ENCODE assay signal across 8 cellular contexts in genomic region chr16:2003827-2004641, GRCh38. TPM values are rescaled to one million over a fixed set of nuclear protein-coding genes. Genes with fewer than 3 reads are reported as not detected.
DNase-seq lines count a peak whose midpoint lies in the region; ATAC-seq, FAIRE-seq and TF ChIP-seq lines count a peak whose summit lies in the region.

No MANE protein-coding gene starts in this region.

- peaks cover 45% of the 10 kb centered on the region for H3K4me1 Mint-ChIP-seq in activated CD4-positive, alpha-beta memory T cell treated with anti-CD3 and anti-CD28 coated beads, Interleukin-2, amount 10 ng/mL, durations not matched to agents 7 days and 5 days

- no peaks in the 10 kb centered on the region for H3K9me3 Mint-ChIP-seq in activated CD4-positive, alpha-beta memory T cell treated with anti-CD3 and anti-CD28 coated beads, Interleukin-2, amount 10 ng/mL, durations not matched to agents 7 days and 5 days

- peak; percentile 64 for ATAC-seq in HG03565 (IDR thresholded peaks at IDR 0.05; ENCODE audit: unreplicated experiment)
- peak; percentile 89 for ATAC-seq in lung (ENCODE audit: insufficient read depth, low FRiP score)
- no peak for ATAC-seq in GM21619 (IDR thresholded peaks at IDR 0.05; ENCODE audit: unreplicated experiment)

- H3K27me3 ChIP-seq in lung (ENCODE audit: control insufficient read depth, insufficient read depth), result no peaks in the 10 kb centered on the region

- POLR2A ChIA-PET in activated CD4-positive, alpha-beta memory T cell treated with anti-CD3 and anti-CD28 coated beads, Interleukin-2, amount 10 ng/mL, durations not matched to agents 7 days and 5 days (lab: Charles Lee), result interaction anchor here (0.7 to 4.9 kb wide), 11 partner anchors 11 to 248 kb away, joined by 3 to 27 read pairs (median 5); partner anchors contain the start of genes ECI1, GFER, NTHL1 and RPS2

- H3K4me1 ChIP-seq in lung (ENCODE audit: control insufficient read depth in 2 of 2, insufficient read depth in 2 of 2, low read length in 2 of 2), result peaks cover 0 to 40% of the 10 kb centered on the region in 2 donors

- H3K4me3 Mint-ChIP-seq in activated CD4-positive, alpha-beta memory T cell treated with anti-CD3 and anti-CD28 coated beads, Interleukin-2, amount 10 ng/mL, durations not matched to agents 7 days and 5 days, result no peak overlapping the region

- CTCF ChIA-PET in activated CD4-positive, alpha-beta memory T cell treated with anti-CD3 and anti-CD28 coated beads, Interleukin-2, amount 10 ng/mL, durations not matched to agents 7 days and 5 days (lab: Charles Lee), result interaction anchor here (0.6 to 3.5 kb wide), 24 partner anchors 9 to 794 kb away, joined by 3 to 36 read pairs (median 4); partner anchors contain the start of genes ECI1, MSRB1, NTHL1 and TBL3

- no peaks in the 10 kb centered on the region for H3K27me3 Mint-ChIP-seq in activated CD4-positive, alpha-beta memory T cell treated with anti-CD3 and anti-CD28 coated beads, Interleukin-2, amount 10 ng/mL, durations not matched to agents 7 days and 5 days

- peaks cover 12 to 47% of the 10 kb centered on the region in 2 donors for H3K36me3 ChIP-seq in lung (ENCODE audit: control insufficient read depth in 2 of 2, insufficient read depth in 2 of 2, low read length in 2 of 2)

- peak; percentile 98 for DNase-seq in GM12892 (ENCODE audit: insufficient read length)
- peak; percentile 91 for DNase-seq in NCI-H748 (lab: John Stamatoyannopoulos, UW; ENCODE audit: unreplicated experiment)
- DNase-seq in activated CD4-positive, alpha-beta memory T cell treated with anti-CD3 and anti-CD28 coated beads, Interleukin-2, amount 10 ng/mL, durations not matched to agents 7 days and 5 days, result peak; percentile 91
- peak; percentile 97 for DNase-seq in ecto neural progenitor cell (ENCODE audit: low spot score)
- DNase-seq in lung (ENCODE audit: low spot score), result peak; percentile 90
- peak; percentile 82 to 93 (median 84) for DNase-seq in stimulated activated CD4-positive, alpha-beta T cell treated with anti-CD3 and anti-CD28 coated beads, TNF-alpha, amount 100 ng/mL, for 48 hours (ENCODE audit: low read depth in 3 of 3)

- no peak overlapping the region for H3K27ac ChIP-seq in lung (ENCODE audit: low read depth in 1 of 2, low read length in 1 of 2)

- no peak for TF ChIP-seq POLR2A in GM12892 (IDR thresholded peaks at IDR 0.05; ENCODE audit: low read depth, low read length)

- FAIRE-seq in GM12892 (lab: Jason Lieb, UNC), result peak; percentile 94

- peaks cover 30% of the 10 kb centered on the region for H3K36me3 Mint-ChIP-seq in activated CD4-positive, alpha-beta memory T cell treated with anti-CD3 and anti-CD28 coated beads, Interleukin-2, amount 10 ng/mL, durations not matched to agents 7 days and 5 days (ENCODE audit: low read depth)

- H3K4me3 ChIP-seq in lung, result no peak overlapping the region

- no peak overlapping the region for H3K27ac Mint-ChIP-seq in activated CD4-positive, alpha-beta memory T cell treated with anti-CD3 and anti-CD28 coated beads, Interleukin-2, amount 10 ng/mL, durations not matched to agents 7 days and 5 days

- WGBS in lung, 2 donors, result 35 to 39% methylated on average over 35 to 36 of the region's 36 CpGs

- TF ChIP-seq CTCF in lung (IDR thresholded peaks at IDR 0.05; ENCODE audit: control extremely low read depth, extremely low read depth), result peak; percentile 87

- H3K9me3 ChIP-seq in lung (ENCODE audit: control insufficient read depth in 2 of 2, insufficient read depth in 1 of 2, low read length in 1 of 2), result no peaks in the 10 kb centered on the region

RNA-seq across cellular contexts. Expression of gene ZNF598, which starts 5.6 kb away (rescaled TPM):
- 9.7 TPM for polyA plus RNA-seq in GM12892 (2012; ENCODE audit: missing spikeins)
- total RNA-seq in activated CD4-positive, alpha-beta memory T cell treated with anti-CD3 and anti-CD28 coated beads, Interleukin-2, amount 10 ng/mL, durations not matched to agents 7 days and 5 days, result 10 to 100 TPM; 52.1 to 53.6 TPM
- total RNA-seq in lung, result 10 to 100 TPM; 13.9 to 49.8 TPM
- polyA plus RNA-seq in lung, result 10 to 100 TPM; 29.1 to 42.8 TPM

RNA-seq across cellular contexts. Expression of gene SYNGR3, which starts 14.3 kb away (rescaled TPM):
- 3.3 TPM for polyA plus RNA-seq in GM12892 (2012; ENCODE audit: missing spikeins)
- total RNA-seq in activated CD4-positive, alpha-beta memory T cell treated with anti-CD3 and anti-CD28 coated beads, Interleukin-2, amount 10 ng/mL, durations not matched to agents 7 days and 5 days, result 10 to 100 TPM; 12.3 to 12.6 TPM
- under 1 TPM; 0.40 to 0.46 TPM for total RNA-seq in lung
- under 1 TPM; 0.10 to 0.69 TPM for polyA plus RNA-seq in lung

RNA-seq across cellular contexts. Expression of gene NPW, which starts 15.6 kb away (rescaled TPM):
- not detected for polyA plus RNA-seq in GM12892 (2012; ENCODE audit: missing spikeins)
- total RNA-seq in activated CD4-positive, alpha-beta memory T cell treated with anti-CD3 and anti-CD28 coated beads, Interleukin-2, amount 10 ng/mL, durations not matched to agents 7 days and 5 days, result under 1 TPM; 0.48 to 0.65 TPM
- 1 to 10 TPM in 1 of 2 donors, under 1 TPM in 1; 0.71 to 1.3 TPM for total RNA-seq in lung
- polyA plus RNA-seq in lung, result under 1 TPM; 0.12 to 0.34 TPM

RNA-seq across cellular contexts. Expression of gene GFER, which starts 20.0 kb away (rescaled TPM):
- 19.1 TPM for polyA plus RNA-seq in GM12892 (2012; ENCODE audit: missing spikeins)
- total RNA-seq in activated CD4-positive, alpha-beta memory T cell treated with anti-CD3 and anti-CD28 coated beads, Interleukin-2, amount 10 ng/mL, durations not matched to agents 7 days and 5 days, result 10 to 100 TPM; 29.1 to 32.0 TPM
- total RNA-seq in lung, result 10 to 100 TPM in 1 of 2 donors, 1 to 10 TPM in 1; 7.4 to 32.6 TPM
- 10 to 100 TPM; 18.6 to 63.5 TPM for polyA plus RNA-seq in lung

RNA-seq across cellular contexts. Expression of gene NHERF2, which starts 22.7 kb away (rescaled TPM):
- polyA plus RNA-seq in GM12892 (2012; ENCODE audit: missing spikeins), result not detected
- under 1 TPM; 0.85 to 0.96 TPM for total RNA-seq in activated CD4-positive, alpha-beta memory T cell treated with anti-CD3 and anti-CD28 coated beads, Interleukin-2, amount 10 ng/mL, durations not matched to agents 7 days and 5 days
- total RNA-seq in lung, result 100 to 1,000 TPM; 142 to 468 TPM
- polyA plus RNA-seq in lung, result 100 to 1,000 TPM; 192 to 297 TPM

Comparison
In these comparisons a context has a peak if more than half of its experiments do, and no peak if none do; other contexts are left out.
1. RNA of gene SYNGR3, which starts 14.3 kb away (total RNA-seq): 12.3 to 12.6 TPM in activated CD4-positive, alpha-beta memory T cell treated with anti-CD3 and anti-CD28 coated beads, Interleukin-2, amount 10 ng/mL, durations not matched to agents 7 days and 5 days; 0.40 to 0.46 TPM in lung; every median in the first group is over 4 times any median in the second.
2. Peak in every context shown above with its lines, with median percentiles within 50 percentile points of each other: DNase-seq.